In genomic region chr20:49247792-49248191, GRCh38 we compare ENCODE assay signal across 1 cellular context.
A peak's percentile ranks its signal among the peaks of the same experiment; 100 is the strongest.
TF ChIP-seq lines count a peak whose summit lies in the region.

No MANE protein-coding gene starts in this region.

TF ChIP-seq in endothelial cell of umbilical vein, 7 proteins besides CTCF, POLR2A, EP300 and RAD21:
- no peak for TF ChIP-seq JUN (IDR thresholded peaks at IDR 0.05; ENCODE audit: borderline replicate concordance, insufficient read depth, insufficient read length, low read depth)
- no peak for TF ChIP-seq GATA2 (IDR thresholded peaks at IDR 0.05; ENCODE audit: insufficient read depth, insufficient read length, low read depth, low read length)
- TF ChIP-seq EZH2 (IDR thresholded peaks at IDR 0.05; ENCODE audit: borderline replicate concordance, low read depth, low read length, severe bottlenecking), result no peak
- TF ChIP-seq POLR2AphosphoS5 (IDR thresholded peaks at IDR 0.05; ENCODE audit: insufficient read depth, low read depth, low read length), result peak; percentile 52
- TF ChIP-seq MYC (IDR thresholded peaks at IDR 0.05; ENCODE audit: low read depth, low read length), result no peak
TF ChIP-seq in endothelial cell of umbilical vein: peak in this region for 1.
